ENCODE assay signal across 16 cellular contexts in the genomic region with DNA sequence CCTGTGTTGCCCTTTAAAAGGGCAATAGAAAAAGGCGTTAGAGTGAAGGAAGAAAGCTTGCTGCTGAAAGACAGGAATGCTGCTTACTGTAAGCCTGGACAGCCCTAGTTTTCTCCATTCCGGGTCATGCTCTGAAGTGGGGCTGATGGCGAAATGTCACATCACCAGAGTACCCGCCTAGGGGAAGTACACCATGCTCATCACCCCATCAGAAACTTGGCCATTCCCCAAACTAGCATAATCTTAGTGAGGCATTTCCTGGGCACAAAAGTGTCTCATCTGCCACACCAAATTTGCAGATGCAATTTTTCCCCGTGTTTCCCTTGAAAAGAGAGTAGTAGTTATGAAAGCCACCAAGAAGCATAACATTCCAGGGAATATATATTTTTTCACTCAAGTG. TPM values are rescaled to one million over a fixed set of nuclear protein-coding genes. Genes with fewer than 3 reads are reported as not detected.
DNase-seq lines count a peak whose midpoint lies in the region; ATAC-seq lines count a peak whose summit lies in the region.
"Had no signal": no experiment of that assay in that cellular context is flagged by ENCODE, and none has a peak within 500 bp of the region (broad histone marks: within the 10 kb centered on the region; RNA-seq: fewer than 3 reads in every experiment).

No MANE protein-coding gene starts in this region.

- DNase-seq in EL (peak; percentile 14), NOMO-1 treated with dmso at 0.1 percent for 144 hours (lab: John Stamatoyannopoulos, UW; ENCODE audit: unreplicated experiment) (peak; percentile 17), head of caudate nucleus (peak in 34 of 42 donors; percentile 5 to 60 (median 26)), sciatic nerve (ENCODE audit: low spot score) (no peak), superior temporal gyrus (ENCODE audit: extremely low spot score) (no peak), H4 (ENCODE audit: low spot score) (no peak)
- DNase-seq: activated CD4-positive, CD25-positive, alpha-beta regulatory T cell treated with anti-CD3 and anti-CD28 coated beads, Interleukin-2, amount 50 U/mL, for 72 hours; activated T-cell treated with anti-CD3 and anti-CD28 coated beads, Interleukin-2, amount 50 U/mL, for 72 hours; CD4-positive, alpha-beta memory T cell; endodermal cell; NCI-H146; NCI-H774; stimulated activated CD4-positive, alpha-beta T cell treated with anti-CD3 and anti-CD28 coated beads, Interleukin-4, amount 100 ng/mL, for 24 hours had no signal

- intact Hi-C loops in head of caudate nucleus (cut with DNase I) (no loop called here), sciatic nerve (cut with DNase I) (no loop called here)

- ATAC-seq in sciatic nerve = peak; percentile 70
- no peak for ATAC-seq in HG03025 (IDR thresholded peaks at IDR 0.05; ENCODE audit: low FRiP score, unreplicated experiment)
- no peak for ATAC-seq in HG03354 (IDR thresholded peaks at IDR 0.05; ENCODE audit: poor library complexity, severe bottlenecking, unreplicated experiment)
- ATAC-seq: activated T-cell treated with anti-CD3 and anti-CD28 coated beads, Interleukin-2, amount 50 U/mL, for 72 hours; body of pancreas had no signal

RNA-seq across cellular contexts. Expression of gene CAMK2D, which starts 47.8 kb away (rescaled TPM):
- total RNA-seq in sciatic nerve = 41.3 TPM
- total RNA-seq in H4 (2014; rRNA removed; shearing (Covaris generic)) = 22.6 and 27.6 TPM in 2 replicates

Comparison
In these comparisons a context has a peak if more than half of its experiments do, and no peak if none do; other contexts are left out.
1. DNase-seq: peak in EL (single experiment), NOMO-1 treated with dmso at 0.1 percent for 144 hours (single experiment) and head of caudate nucleus (34 of 42); none in sciatic nerve (single experiment), superior temporal gyrus (single experiment) and H4 (single experiment).